Comparison of ENCODE assay signal across 9 cellular contexts in genomic region chr9:122816163-122816867, GRCh38. TPM values are rescaled to one million over a fixed set of nuclear protein-coding genes. Genes with fewer than 3 reads are reported as not detected.
DNase-seq lines count a peak whose midpoint lies in the region; ATAC-seq and TF ChIP-seq lines count a peak whose summit lies in the region.
"Had no signal": no experiment of that assay in that cellular context is flagged by ENCODE, and none has a peak within 500 bp of the region (broad histone marks: within the 10 kb centered on the region; RNA-seq: fewer than 3 reads in every experiment).

No MANE protein-coding gene starts in this region.

- no peaks in the 10 kb centered on the region for H3K27me3 ChIP-seq in psoas muscle (ENCODE audit: insufficient read depth in 3 of 3, low read length in 2 of 3)

- no peak overlapping the region for H3K4me3 ChIP-seq in psoas muscle

- peaks cover 0 to 27% of the 10 kb centered on the region in 2 donors for H3K36me3 ChIP-seq in psoas muscle (ENCODE audit: insufficient read depth in 1 of 2, low read depth in 1 of 2)

- ATAC-seq in GM18502 (IDR thresholded peaks at IDR 0.05; ENCODE audit: poor library complexity, unreplicated experiment) (peak; percentile 73), psoas muscle (peak in 1 of 4 donors; percentile 48), GM18858 (IDR thresholded peaks at IDR 0.05; ENCODE audit: unreplicated experiment) (no peak), HG03135 (IDR thresholded peaks at IDR 0.05; ENCODE audit: unreplicated experiment) (no peak)

- intact Hi-C loops in psoas muscle (cut with DNase I) = loop anchor here in 1 of 2 donors (10.0 kb wide), 1 partner anchor 692 kb away; no protein-coding TSS in a partner anchor

- 60 to 65% (median 64%) methylated on average over 17 of the region's 17 CpGs for WGBS in psoas muscle, 3 donors

- no peaks in the 10 kb centered on the region for H3K9me3 ChIP-seq in psoas muscle

- H3K27ac ChIP-seq in psoas muscle = peak overlapping the region; percentile 33

- peak; percentile 19 for DNase-seq in T-helper 9 cell
- peak; percentile 45 for DNase-seq in central memory CD4-positive, alpha-beta T cell
- peak; percentile 25 to 59 for DNase-seq in psoas muscle
- no peak for DNase-seq in NCI-H2081 treated with DMSO at 0.1 percent for 48 hours (lab: John Stamatoyannopoulos, UW)
- DNase-seq in AML-193 (lab: John Stamatoyannopoulos, UW) = no peak

- TF ChIP-seq CTCF in psoas muscle (IDR thresholded peaks at IDR 0.05) = no peak

- H3K4me1 ChIP-seq in psoas muscle = peaks cover 4% of the 10 kb centered on the region

RNA-seq across cellular contexts. Expression of gene PDCL, which starts 12.1 kb away (rescaled TPM):
- total RNA-seq in psoas muscle = 1 to 10 TPM; 4.1 to 5.7 (median 4.5) TPM
- 1 to 10 TPM; 3.8 to 5.1 (median 4.7) TPM for polyA plus RNA-seq in psoas muscle

RNA-seq across cellular contexts. Expression of gene OR1K1, which starts 16.4 kb away (rescaled TPM):
- total RNA-seq in psoas muscle = not detected
- not detected for polyA plus RNA-seq in psoas muscle
- total RNA-seq: neural crest cell had no signal

RNA-seq across cellular contexts. Expression of gene OR5C1, which starts 27.6 kb away (rescaled TPM):
- not detected for total RNA-seq in psoas muscle
- not detected for polyA plus RNA-seq in psoas muscle
- total RNA-seq: neural crest cell had no signal

Comparison
In these comparisons a context has a peak if more than half of its experiments do, and no peak if none do; other contexts are left out.
1. DNase-seq: peak in T-helper 9 cell (single experiment), central memory CD4-positive, alpha-beta T cell (single experiment) and psoas muscle (2 of 2); none in NCI-H2081 treated with DMSO at 0.1 percent for 48 hours (single experiment) and AML-193 (0 of 2).